ENCODE assay signal across 8 cellular contexts in the genomic region with DNA sequence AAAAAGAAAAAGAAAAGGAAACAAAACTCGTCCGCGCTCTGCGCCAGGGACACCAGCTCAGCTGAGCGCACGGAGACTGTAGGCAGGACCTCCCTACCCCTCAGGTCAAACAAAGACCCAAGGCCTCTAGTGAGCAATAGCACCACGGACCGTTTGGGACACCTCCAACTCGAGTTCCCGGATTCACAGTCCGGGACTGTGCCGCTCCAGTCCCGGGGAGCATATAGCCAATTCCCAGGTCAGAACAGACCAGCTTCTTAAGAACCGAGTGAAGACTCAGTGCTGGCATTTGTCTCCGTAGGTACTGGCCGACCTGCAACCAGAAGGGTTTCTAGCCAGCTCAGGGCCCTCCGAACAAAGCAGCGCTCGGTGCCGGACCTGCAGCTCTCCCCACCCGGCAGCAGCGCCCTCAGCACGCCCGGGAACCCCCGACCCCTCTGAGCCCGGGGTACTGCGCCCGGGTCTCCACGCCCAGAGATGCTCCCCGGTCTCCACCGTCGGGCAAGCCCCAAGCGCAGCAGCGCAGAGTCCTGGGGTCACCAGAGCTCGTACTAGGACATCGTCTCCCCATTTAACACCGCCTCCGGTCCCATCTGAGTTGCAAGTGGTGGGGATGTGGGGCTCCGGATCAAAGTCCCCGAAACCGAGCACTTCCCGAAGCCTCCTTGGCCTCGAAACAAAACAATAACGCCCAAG. TPM values are rescaled to one million over a fixed set of nuclear protein-coding genes. Genes with fewer than 3 reads are reported as not detected.
DNase-seq lines count a peak whose midpoint lies in the region; ATAC-seq and TF ChIP-seq lines count a peak whose summit lies in the region.

No MANE protein-coding gene starts in this region.

- H3K27ac ChIP-seq in hepatocyte: peak overlapping the region; percentile 96
- peak overlapping the region; percentile 66 to 68 for H3K27ac ChIP-seq in prostate gland

- H4K20me1 ChIP-seq in hepatocyte (ENCODE audit: insufficient read depth, poor library complexity, severe bottlenecking): peaks cover 36% of the 10 kb centered on the region

- H3K4me3 ChIP-seq in AG04449 (ENCODE audit: low read depth, low read length) (peak overlapping the region; percentile 73), hepatocyte (peak overlapping the region; percentile 85), prostate gland (peak overlapping the region; percentile 58 to 66)

- WGBS in hepatocyte (ENCODE audit: low lambda C conversion rate, missing lambda C conversion rate): 1% methylated on average over 43 of the region's 44 CpGs
- 0% methylated on average over 44 of the region's 44 CpGs for WGBS in prostate gland

- no peaks in the 10 kb centered on the region for H3K36me3 ChIP-seq in hepatocyte (replicated peaks; ENCODE audit: insufficient read depth, low read depth)
- no peaks in the 10 kb centered on the region for H3K36me3 ChIP-seq in prostate gland

- H3K9me3 ChIP-seq in hepatocyte (ENCODE audit: low read depth): no peaks in the 10 kb centered on the region
- no peaks in the 10 kb centered on the region for H3K9me3 ChIP-seq in prostate gland

- peaks cover 53% of the 10 kb centered on the region for H3K79me2 ChIP-seq in hepatocyte

- no peak for TF ChIP-seq CTCF in AG04449 (IDR thresholded peaks at IDR 0.05; ENCODE audit: insufficient read depth, low read length, missing control alignments)
- no peak for TF ChIP-seq CTCF in GM20000 (IDR thresholded peaks at IDR 0.05; ENCODE audit: extremely low read depth, missing control alignments)
- TF ChIP-seq CTCF in hepatocyte (IDR thresholded peaks at IDR 0.05; ENCODE audit: poor library complexity): no peak
- TF ChIP-seq CTCF in prostate gland (IDR thresholded peaks at IDR 0.05): no peak

- DNase-seq in AG04449 (ENCODE audit: low read depth, low spot score) (no peak), GM20000 (ENCODE audit: low spot score) (peak; percentile 52), RPMI7951 (ENCODE audit: low read depth) (peak; percentile 68), astrocyte of the hippocampus (ENCODE audit: low read depth, low spot score) (peak; percentile 73), hepatocyte (ENCODE audit: low spot score) (peak; percentile 58), prostate gland (ENCODE audit: low spot score) (peak; percentile 23), LoVo (ENCODE audit: low spot score) (no peak)

- intact Hi-C loops in prostate gland (cut with DNase I): loop anchor here (2.0 to 10.0 kb wide), 5 partner anchors 59 to 487 kb away; a partner anchor contains a TSS

- H3K27me3 ChIP-seq in hepatocyte (no peaks in the 10 kb centered on the region), prostate gland (replicated peaks; ENCODE audit: insufficient read depth) (no peaks in the 10 kb centered on the region)

- peak overlapping the region; percentile 85 for H3K4me2 ChIP-seq in hepatocyte

- no peak for ATAC-seq in HG02763 (IDR thresholded peaks at IDR 0.05; ENCODE audit: unreplicated experiment)

- POLR2A ChIA-PET in AG04449 (lab: Yijun Ruan, JAX): interaction anchor here (0.9 to 2.8 kb wide), 11 partner anchors 24 to 317 kb away, joined by 3 to 17 read pairs (median 4); a partner anchor contains a TSS

- peak overlapping the region; percentile 43 for H2AFZ ChIP-seq in hepatocyte

- no peak for TF ChIP-seq POLR2A in prostate gland (IDR thresholded peaks at IDR 0.05)

- no peaks in the 10 kb centered on the region for H3K9me2 ChIP-seq in hepatocyte (replicated peaks; ENCODE audit: insufficient read depth)

- H3K4me1 ChIP-seq in hepatocyte (ENCODE audit: insufficient read depth) (peaks cover 14% of the 10 kb centered on the region), prostate gland (replicated peaks) (no peaks in the 10 kb centered on the region)

- CTCF ChIA-PET in AG04449 (lab: Yijun Ruan, JAX): interaction anchor here (0.7 to 2.8 kb wide), 26 partner anchors 12 to 488 kb away, joined by 3 to 25 read pairs (median 4); a partner anchor contains a TSS

RNA-seq across cellular contexts. Expression of a gene that starts 0.6 kb away (rescaled TPM):
- 20.8 TPM in 2 replicates for total RNA-seq in RPMI7951 (2014; rRNA removed; shearing (Covaris generic))
- total RNA-seq in hepatocyte (76.1 and 87.4 TPM in 2 replicates), prostate gland (10 to 100 TPM; 11.0 to 63.7 TPM)
- 11.9 and 14.5 TPM in 2 replicates for polyA plus RNA-seq in hepatocyte

Comparison
In these comparisons a context has a peak if more than half of its experiments do, and no peak if none do; other contexts are left out.
1. DNase-seq: peak in GM20000 (single experiment), RPMI7951 (single experiment), astrocyte of the hippocampus (single experiment), hepatocyte (single experiment) and prostate gland (single experiment); none in AG04449 (single experiment) and LoVo (single experiment).
2. Peak in every context shown above with its lines, with median percentiles within 50 percentile points of each other: H3K4me3 ChIP-seq.